25 cellular contexts compared by ENCODE assay signal in the genomic region with DNA sequence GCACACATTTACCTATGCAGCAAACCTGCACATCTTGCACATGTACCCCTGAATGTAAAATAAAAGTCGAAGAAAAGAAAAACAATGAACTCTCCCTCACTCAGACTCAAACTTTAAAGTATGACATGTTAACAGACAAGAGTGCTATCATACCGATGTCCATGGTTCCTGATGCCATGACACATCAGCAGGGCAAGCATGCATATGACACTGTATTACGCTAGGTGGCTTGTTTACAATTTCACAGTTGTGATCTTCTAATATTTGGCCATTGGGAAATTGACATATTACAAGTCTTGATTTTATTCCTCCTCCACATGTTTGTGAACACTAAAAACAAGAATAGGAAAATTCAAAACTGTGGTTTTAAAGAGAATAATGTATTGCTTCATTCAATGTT.
DNase-seq lines count a peak whose midpoint lies in the region; ATAC-seq, FAIRE-seq and TF ChIP-seq lines count a peak whose summit lies in the region.
"Had no signal": no experiment of that assay in that cellular context is flagged by ENCODE, and none has a peak within 500 bp of the region (broad histone marks: within the 10 kb centered on the region; RNA-seq: fewer than 3 reads in every experiment).

No MANE protein-coding gene starts in this region.

- TF ChIP-seq RAD21 in A549 (conservative IDR thresholded peaks at IDR 0.05 in 1 of 2, IDR thresholded peaks at IDR 0.05 in 1 of 2): no peak

- no peak overlapping the region for H3K27ac Mint-ChIP-seq in naive thymus-derived CD4-positive, alpha-beta T cell
- H3K27ac Mint-ChIP-seq: B cell; CD4-positive, CD25-positive, alpha-beta regulatory T cell; CD8-positive, alpha-beta memory T cell; HFFc6 had no signal

- no peaks in the 10 kb centered on the region for H3K36me3 Mint-ChIP-seq in naive thymus-derived CD4-positive, alpha-beta T cell
- H3K36me3 Mint-ChIP-seq: CD4-positive, CD25-positive, alpha-beta regulatory T cell; CD8-positive, alpha-beta memory T cell had no signal

- H3K4me1 ChIP-seq in A549: no peaks in the 10 kb centered on the region
- H3K4me1 ChIP-seq in naive thymus-derived CD4-positive, alpha-beta T cell (ENCODE audit: control insufficient read depth in 2 of 2, insufficient read depth in 2 of 2, low read length in 2 of 2): no peaks in the 10 kb centered on the region
- H3K4me1 ChIP-seq in prostate gland (replicated peaks): no peaks in the 10 kb centered on the region
- H3K4me1 ChIP-seq: BLaER1 treated with 17β-estradiol and CSF1 and Interleukin-3, amounts not matched to agents 10 nM and 100 nM had no signal

- peak; percentile 5 for DNase-seq in NCI-H146 (lab: John Stamatoyannopoulos, UW)
- no peak for DNase-seq in NCI-H146 treated with DMSO at 0.1 percent for 48 hours (lab: John Stamatoyannopoulos, UW; ENCODE audit: unreplicated experiment)
- DNase-seq in A549 (ENCODE audit: low read depth in 1 of 2, low spot score in 1 of 2): peak in 1 of 2 experiments; percentile 9
- DNase-seq in M059J (ENCODE audit: low read depth): peak; percentile 7
- DNase-seq in RKO (ENCODE audit: low spot score): peak; percentile 21
- no peak for DNase-seq in GM20000 (ENCODE audit: low spot score)
- no peak for DNase-seq in naive thymus-derived CD4-positive, alpha-beta T cell
- no peak for DNase-seq in prostate gland (ENCODE audit: low spot score)
- DNase-seq: 8988T; CD4-positive, CD25-positive, alpha-beta regulatory T cell; CD8-positive, alpha-beta memory T cell; COR-L47; DMS 273 treated with DMSO at 0.1 percent for 48 hours; DMS53; DND-41; EL; GOT3; H7; HFFc6; IMR-90 had no signal

- H3K4me2 ChIP-seq in A549: no peak overlapping the region
- H3K4me2 ChIP-seq: BLaER1 treated with 17β-estradiol and CSF1 and Interleukin-3, amounts not matched to agents 10 nM and 100 nM had no signal

- TF ChIP-seq CTCF in A549 (IDR thresholded peaks at IDR 0.05) (no peak), GM20000 (IDR thresholded peaks at IDR 0.05; ENCODE audit: extremely low read depth, missing control alignments) (no peak), prostate gland (IDR thresholded peaks at IDR 0.05) (no peak)

- no peaks in the 10 kb centered on the region for H3K9me3 Mint-ChIP-seq in naive thymus-derived CD4-positive, alpha-beta T cell
- H3K9me3 Mint-ChIP-seq: CD4-positive, CD25-positive, alpha-beta regulatory T cell; CD8-positive, alpha-beta memory T cell; HFFc6 had no signal

- H3K4me3 ChIP-seq in A549: no peak overlapping the region
- H3K4me3 ChIP-seq in naive thymus-derived CD4-positive, alpha-beta T cell (ENCODE audit: low read length): no peak overlapping the region
- no peak overlapping the region for H3K4me3 ChIP-seq in prostate gland
- H3K4me3 ChIP-seq: BLaER1 treated with 17β-estradiol and CSF1 and Interleukin-3, amounts not matched to agents 10 nM and 100 nM had no signal

- POLR2A ChIA-PET in A549 (lab: Yijun Ruan, JAX): no interaction called here
- POLR2A ChIA-PET in naive thymus-derived CD4-positive, alpha-beta T cell (lab: Charles Lee): no interaction called here

- H3K27ac ChIP-seq in A549 (no peak overlapping the region), prostate gland (no peak overlapping the region)
- no peak overlapping the region for H3K27ac ChIP-seq in naive thymus-derived CD4-positive, alpha-beta T cell (ENCODE audit: low read depth, low read length)
- H3K27ac ChIP-seq: BLaER1 treated with 17β-estradiol and CSF1 and Interleukin-3, amounts not matched to agents 10 nM and 100 nM had no signal

- H3K27me3 Mint-ChIP-seq in naive thymus-derived CD4-positive, alpha-beta T cell: no peaks in the 10 kb centered on the region
- H3K27me3 Mint-ChIP-seq: CD4-positive, CD25-positive, alpha-beta regulatory T cell; CD8-positive, alpha-beta memory T cell had no signal

- no peak for TF ChIP-seq EP300 in A549 (IDR thresholded peaks at IDR 0.05)

- WGBS in A549 (ENCODE audit: missing lambda C conversion rate): 21% methylated on average over 3 of the region's 3 CpGs
- 93% methylated on average over 3 of the region's 3 CpGs for WGBS in prostate gland

- no peaks in the 10 kb centered on the region for H3K27me3 ChIP-seq in naive thymus-derived CD4-positive, alpha-beta T cell (ENCODE audit: control insufficient read depth in 2 of 2, insufficient read depth in 2 of 2, low read length in 2 of 2)
- H3K27me3 ChIP-seq in prostate gland (replicated peaks; ENCODE audit: insufficient read depth): no peaks in the 10 kb centered on the region
- H3K27me3 ChIP-seq: BLaER1 treated with 17β-estradiol and CSF1 and Interleukin-3, amounts not matched to agents 10 nM and 100 nM had no signal

- no peak for FAIRE-seq in A549 (lab: Jason Lieb, UNC)
- FAIRE-seq: GM12891, HTR-8/SVneo had no signal

- CTCF ChIA-PET in A549 (lab: Yijun Ruan, JAX): no interaction called here
- CTCF ChIA-PET in naive thymus-derived CD4-positive, alpha-beta T cell (lab: Charles Lee): no interaction called here

- no peaks in the 10 kb centered on the region for H3K4me1 Mint-ChIP-seq in naive thymus-derived CD4-positive, alpha-beta T cell
- H3K4me1 Mint-ChIP-seq: B cell; CD4-positive, CD25-positive, alpha-beta regulatory T cell; CD8-positive, alpha-beta memory T cell had no signal

- intact Hi-C loops in naive thymus-derived CD4-positive, alpha-beta T cell (cut with micrococcal nuclease): no loop called here
- intact Hi-C loops in prostate gland (cut with DNase I): no loop called here

- ATAC-seq in A549: peak; percentile 62 to 73; a peak in 5 of 6 replicates
- no peak for ATAC-seq in naive thymus-derived CD4-positive, alpha-beta T cell
- ATAC-seq: HCT116 had no signal

- no peak overlapping the region for H3K4me3 Mint-ChIP-seq in naive thymus-derived CD4-positive, alpha-beta T cell
- H3K4me3 Mint-ChIP-seq: B cell; CD4-positive, CD25-positive, alpha-beta regulatory T cell; CD8-positive, alpha-beta memory T cell; HFFc6 had no signal

- TF ChIP-seq POLR2A in A549 (IDR thresholded peaks at IDR 0.05; ENCODE audit: low read length) (no peak), prostate gland (IDR thresholded peaks at IDR 0.05) (no peak)

- H3K9me3 ChIP-seq in A549 (no peaks in the 10 kb centered on the region), prostate gland (no peaks in the 10 kb centered on the region)
- H3K9me3 ChIP-seq in naive thymus-derived CD4-positive, alpha-beta T cell (ENCODE audit: control insufficient read depth in 2 of 3, low read length in 3 of 3): no peaks in the 10 kb centered on the region
- H3K9me3 ChIP-seq: BLaER1 treated with 17β-estradiol and CSF1 and Interleukin-3, amounts not matched to agents 10 nM and 100 nM had no signal

- no peaks in the 10 kb centered on the region for H3K36me3 ChIP-seq in naive thymus-derived CD4-positive, alpha-beta T cell (ENCODE audit: control insufficient read depth in 2 of 3, insufficient read depth in 3 of 3, low read length in 3 of 3)
- H3K36me3 ChIP-seq in prostate gland: no peaks in the 10 kb centered on the region
- H3K36me3 ChIP-seq: BLaER1 treated with 17β-estradiol and CSF1 and Interleukin-3, amounts not matched to agents 10 nM and 100 nM had no signal

TF ChIP-seq in A549, 52 proteins besides CTCF, POLR2A, EP300 and RAD21:
- TF ChIP-seq NPAS2 (CRISPR knock-in tag; IDR thresholded peaks at IDR 0.05; ENCODE audit: borderline replicate concordance) (no peak), KDM1A (IDR thresholded peaks at IDR 0.05; ENCODE audit: low read depth) (no peak), RCOR1 (IDR thresholded peaks at IDR 0.05; ENCODE audit: low read depth, low read length) (no peak), HMGXB4 (CRISPR knock-in tag; IDR thresholded peaks at IDR 0.05; ENCODE audit: borderline replicate concordance) (no peak), ZFP36 (IDR thresholded peaks at IDR 0.05; ENCODE audit: borderline replicate concordance, partially characterized antibody) (no peak), KDM5A (IDR thresholded peaks at IDR 0.05) (no peak), RNF2 (IDR thresholded peaks at IDR 0.05; ENCODE audit: borderline replicate concordance, low read depth) (no peak), CEBPB (IDR thresholded peaks at IDR 0.05) (no peak), SREBF2 (IDR thresholded peaks at IDR 0.05) (no peak), MAZ (IDR thresholded peaks at IDR 0.05; ENCODE audit: borderline replicate concordance, low read depth, low read length) (no peak), ELK1 (IDR thresholded peaks at IDR 0.05; ENCODE audit: low read depth, low read length) (no peak)

Comparison
In these comparisons a context has a peak if more than half of its experiments do, and no peak if none do; other contexts are left out.
1. DNase-seq: peak in NCI-H146 (single experiment), M059J (single experiment) and RKO (single experiment); none in NCI-H146 treated with DMSO at 0.1 percent for 48 hours (single experiment), GM20000 (single experiment), naive thymus-derived CD4-positive, alpha-beta T cell (0 of 9) and prostate gland (single experiment).